In genomic region chr11:5279678-5280077, GRCh38 we compare ENCODE assay signal across 20 cellular contexts. TPM values are rescaled to one million over a fixed set of nuclear protein-coding genes. Genes with fewer than 3 reads are reported as not detected.
"Had no signal": no experiment of that assay in that cellular context is flagged by ENCODE, and none has a peak within 500 bp of the region (broad histone marks: within the 10 kb centered on the region; RNA-seq: fewer than 3 reads in every experiment).

No MANE protein-coding gene starts in this region.

- H3K4me1 ChIP-seq: vagina had no signal

- ATAC-seq: esophagus mucosa, left colon had no signal

- H3K4me3 ChIP-seq: ovary, skin epidermis, vagina had no signal

- H3K9me3 Mint-ChIP-seq: activated T-cell treated with anti-CD3 and anti-CD28 coated beads, Interleukin-2, amount 50 U/mL, for 24 hours; endodermal cell; nephron progenitor cell had no signal

- H3K27ac ChIP-seq: ovary, skin epidermis, vagina had no signal

- H3K27me3 Mint-ChIP-seq: activated CD8-positive, alpha-beta memory T cell treated with anti-CD3 and anti-CD28 coated beads, Interleukin-2, amount 10 ng/mL, durations not matched to agents 7 days and 5 days; activated naive CD8-positive, alpha-beta T cell; activated T-cell treated with anti-CD3 and anti-CD28 coated beads, Interleukin-2, amount 50 U/mL, for 24 hours had no signal

- H3K27me3 ChIP-seq: ovary, vagina had no signal

- H3K27ac Mint-ChIP-seq: activated CD8-positive, alpha-beta memory T cell treated with anti-CD3 and anti-CD28 coated beads, Interleukin-2, amount 10 ng/mL, durations not matched to agents 7 days and 5 days; activated naive CD8-positive, alpha-beta T cell; activated T-cell treated with anti-CD3 and anti-CD28 coated beads, Interleukin-2, amount 50 U/mL, for 24 hours; endodermal cell; nephron progenitor cell had no signal

- H3K4me3 Mint-ChIP-seq: activated CD8-positive, alpha-beta memory T cell treated with anti-CD3 and anti-CD28 coated beads, Interleukin-2, amount 10 ng/mL, durations not matched to agents 7 days and 5 days; activated naive CD8-positive, alpha-beta T cell; activated T-cell treated with anti-CD3 and anti-CD28 coated beads, Interleukin-2, amount 50 U/mL, for 24 hours; endodermal cell; nephron progenitor cell had no signal

- H3K36me3 ChIP-seq: ovary, vagina had no signal

- H3K9me3 ChIP-seq: ovary, vagina had no signal

- DNase-seq: activated CD4-positive, alpha-beta T cell treated with anti-CD3 and anti-CD28 coated beads, Interleukin-2, amount 50 U/mL, for 4 hours; activated CD8-positive, alpha-beta memory T cell treated with anti-CD3 and anti-CD28 coated beads, Interleukin-2, amount 10 ng/mL, durations not matched to agents 7 days and 5 days; activated effector memory CD4-positive, alpha-beta T cell treated with anti-CD3 and anti-CD28 coated beads, Interleukin-2, amount 50 U/mL, for 16 hours; activated T-cell treated with anti-CD3 and anti-CD28 coated beads, Interleukin-2, amount 50 U/mL, for 24 hours; amygdala; endodermal cell; foreskin fibroblast; head of caudate nucleus; left colon; nephron progenitor cell; ovary; retina had no signal

- H3K36me3 Mint-ChIP-seq: activated CD8-positive, alpha-beta memory T cell treated with anti-CD3 and anti-CD28 coated beads, Interleukin-2, amount 10 ng/mL, durations not matched to agents 7 days and 5 days; activated naive CD8-positive, alpha-beta T cell had no signal

RNA-seq across cellular contexts. Expression of gene HBE1, which starts 9.9 kb away (rescaled TPM):
- total RNA-seq: activated CD8-positive, alpha-beta memory T cell treated with anti-CD3 and anti-CD28 coated beads, Interleukin-2, amount 10 ng/mL, durations not matched to agents 7 days and 5 days; dermis microvascular lymphatic vessel endothelial cell; esophagus mucosa; left colon; lung microvascular endothelial cell; T-helper 2 cell treated with Interferon-gamma antibody and Interleukin-4, amounts not matched to agents 100 ng/mL and 5 ng/mL, for 36 hours; vagina had no signal

RNA-seq across cellular contexts. Expression of gene OR51B4, which starts 22.1 kb away (rescaled TPM):
- total RNA-seq: activated CD8-positive, alpha-beta memory T cell treated with anti-CD3 and anti-CD28 coated beads, Interleukin-2, amount 10 ng/mL, durations not matched to agents 7 days and 5 days; dermis microvascular lymphatic vessel endothelial cell; endodermal cell; esophagus mucosa; left colon; lung microvascular endothelial cell; T-helper 2 cell treated with Interferon-gamma antibody and Interleukin-4, amounts not matched to agents 100 ng/mL and 5 ng/mL, for 36 hours; vagina had no signal
- polyA plus RNA-seq: ovary, thymus had no signal

RNA-seq across cellular contexts. Expression of gene HBG2, which starts 25.1 kb away (rescaled TPM):
- total RNA-seq: activated CD8-positive, alpha-beta memory T cell treated with anti-CD3 and anti-CD28 coated beads, Interleukin-2, amount 10 ng/mL, durations not matched to agents 7 days and 5 days; dermis microvascular lymphatic vessel endothelial cell; esophagus mucosa; left colon; lung microvascular endothelial cell; T-helper 2 cell treated with Interferon-gamma antibody and Interleukin-4, amounts not matched to agents 100 ng/mL and 5 ng/mL, for 36 hours; vagina had no signal

RNA-seq across cellular contexts. Expression of gene HBG1, which starts 30.0 kb away (rescaled TPM):
- total RNA-seq: activated CD8-positive, alpha-beta memory T cell treated with anti-CD3 and anti-CD28 coated beads, Interleukin-2, amount 10 ng/mL, durations not matched to agents 7 days and 5 days; dermis microvascular lymphatic vessel endothelial cell; endodermal cell; esophagus mucosa; left colon; lung microvascular endothelial cell; T-helper 2 cell treated with Interferon-gamma antibody and Interleukin-4, amounts not matched to agents 100 ng/mL and 5 ng/mL, for 36 hours; vagina had no signal
- polyA plus RNA-seq: ovary had no signal

RNA-seq across cellular contexts. Expression of gene OR51B2, which starts 44.4 kb away (rescaled TPM):
- total RNA-seq: activated CD8-positive, alpha-beta memory T cell treated with anti-CD3 and anti-CD28 coated beads, Interleukin-2, amount 10 ng/mL, durations not matched to agents 7 days and 5 days; dermis microvascular lymphatic vessel endothelial cell; esophagus mucosa; left colon; lung microvascular endothelial cell; T-helper 2 cell treated with Interferon-gamma antibody and Interleukin-4, amounts not matched to agents 100 ng/mL and 5 ng/mL, for 36 hours; vagina had no signal
- polyA plus RNA-seq: ovary had no signal
